Comparison of ENCODE assay signal across 8 cellular contexts in genomic region chr1:203038891-203039608, GRCh38. TPM values are rescaled to one million over a fixed set of nuclear protein-coding genes. Genes with fewer than 3 reads are reported as not detected.
DNase-seq lines count a peak whose midpoint lies in the region; ATAC-seq and TF ChIP-seq lines count a peak whose summit lies in the region.

No MANE protein-coding gene starts in this region.

- TF ChIP-seq CTCF in BE2C (IDR thresholded peaks at IDR 0.05; ENCODE audit: low read depth, low read length), result peak; percentile 98

- H3K36me3 ChIP-seq in BE2C, result no peaks in the 10 kb centered on the region

- H3K27me3 ChIP-seq in BE2C, result no peaks in the 10 kb centered on the region

- peaks cover 16% of the 10 kb centered on the region for H3K4me1 ChIP-seq in BE2C

- DNase-seq in BE2C (peak; percentile 85), NCI-H2171 (lab: John Stamatoyannopoulos, UW) (peak; percentile 73), left kidney (ENCODE audit: low read depth, low spot score) (peak; percentile 88)
- peak; percentile 48 for DNase-seq in central memory CD4-positive, alpha-beta T cell
- peak; percentile 58 to 68 for DNase-seq in stimulated activated CD4-positive, alpha-beta T cell treated with anti-CD3 and anti-CD28 coated beads, Interleukin-4, amount 100 ng/mL, for 4 hours

- no peaks in the 10 kb centered on the region for H3K9me3 ChIP-seq in BE2C

- H3K4me3 ChIP-seq in BE2C (ENCODE audit: low read depth, low read length), result no peak overlapping the region

- peak; percentile 53 for ATAC-seq in GM21529 (IDR thresholded peaks at IDR 0.05; ENCODE audit: unreplicated experiment)
- ATAC-seq in activated CD4-positive, CD25-positive, alpha-beta regulatory T cell treated with anti-CD3 and anti-CD28 coated beads, Interleukin-2, amount 50 U/mL, for 24 hours, result peak; percentile 76 to 80
- no peak for ATAC-seq in HG03045 (IDR thresholded peaks at IDR 0.05; ENCODE audit: unreplicated experiment)

RNA-seq across cellular contexts. Expression of gene PPFIA4, which starts 12.8 kb away (rescaled TPM):
- 3.7 TPM for polyA plus RNA-seq in BE2C (2012; ENCODE audit: insufficient read depth, insufficient read length, low read depth)

RNA-seq across cellular contexts. Expression of gene TMEM183A, which starts 31.9 kb away (rescaled TPM):
- 74.4 TPM for polyA plus RNA-seq in BE2C (2012; ENCODE audit: insufficient read depth, insufficient read length, low read depth)

RNA-seq across cellular contexts. Expression of gene MYOG, which starts 46.8 kb away (rescaled TPM):
- not detected for polyA plus RNA-seq in BE2C (2012; ENCODE audit: insufficient read depth, insufficient read length, low read depth)
